14 cellular contexts compared by ENCODE assay signal in genomic region chr19:18108897-18109296, GRCh38. TPM values are rescaled to one million over a fixed set of nuclear protein-coding genes. Genes with fewer than 3 reads are reported as not detected.
DNase-seq lines count a peak whose midpoint lies in the region; ATAC-seq, FAIRE-seq and TF ChIP-seq lines count a peak whose summit lies in the region.
"Had no signal": no experiment of that assay in that cellular context is flagged by ENCODE, and none has a peak within 500 bp of the region (broad histone marks: within the 10 kb centered on the region; RNA-seq: fewer than 3 reads in every experiment).

No MANE protein-coding gene starts in this region.

- no peak for TF ChIP-seq EP300 in GM12878 (IDR thresholded peaks at IDR 0.05; ENCODE audit: borderline replicate concordance in 1 of 2, control insufficient read depth in 1 of 2, low read depth in 2 of 2, low read length in 2 of 2)

- no TSS peak for BruUV-seq in MCF 10A (replicated peaks; lab: Mats Ljungman, UMichigan)
- BruUV-seq in mammary epithelial cell (replicated peaks; lab: Mats Ljungman, UMichigan), result no TSS peak
- no TSS peak for BruUV-seq in GM12878 (replicated peaks; lab: Mats Ljungman, UMichigan)

- H3K27me3 Mint-ChIP-seq in MCF 10A (ENCODE audit: insufficient read depth, unreplicated experiment), result no peaks in the 10 kb centered on the region

- TF ChIP-seq CTCF in MCF 10A (IDR thresholded peaks at IDR 0.05; ENCODE audit: unreplicated experiment) (no peak), mammary epithelial cell (conservative IDR thresholded peaks at IDR 0.05 in 1 of 2, IDR thresholded peaks at IDR 0.05 in 1 of 2; ENCODE audit: extremely low read depth in 1 of 2, insufficient read depth in 1 of 2, low read depth in 1 of 2, low read length in 2 of 2) (no peak), GM12878 (IDR thresholded peaks at IDR 0.05 in 2 of 3, conservative IDR thresholded peaks at IDR 0.05 in 1 of 3; ENCODE audit: control insufficient read depth in 2 of 3, extremely low read depth in 1 of 3, insufficient read depth in 1 of 3, low read depth in 3 of 3, low read length in 3 of 3) (no peak)

- H3K9me3 ChIP-seq in mammary epithelial cell (replicated peaks; ENCODE audit: insufficient read depth, low read length), result no peaks in the 10 kb centered on the region
- no peaks in the 10 kb centered on the region for H3K9me3 ChIP-seq in GM12878 (replicated peaks; ENCODE audit: control insufficient read depth, insufficient read depth, low read length)
- no peaks in the 10 kb centered on the region for H3K9me3 ChIP-seq in mucosa of rectum (ENCODE audit: control insufficient read depth in 2 of 2, low read length in 2 of 2)
- H3K9me3 ChIP-seq: SK-N-SH, uterus had no signal

- no peaks in the 10 kb centered on the region for H3K79me2 ChIP-seq in mammary epithelial cell (ENCODE audit: insufficient read depth, low read length)
- H3K79me2 ChIP-seq in GM12878 (ENCODE audit: control insufficient read depth, insufficient read depth, low read length), result peaks cover 5% of the 10 kb centered on the region

- H4K20me1 ChIP-seq in mammary epithelial cell (ENCODE audit: insufficient read depth, low read length) (no peaks in the 10 kb centered on the region), GM12878 (ENCODE audit: control insufficient read depth, insufficient read depth) (no peaks in the 10 kb centered on the region)

- peak overlapping the region; percentile 68 for H3K4me3 Mint-ChIP-seq in MCF 10A (ENCODE audit: unreplicated experiment)

- DNase-seq in MCF 10A (ENCODE audit: unreplicated experiment) (no peak), mammary epithelial cell (no peak), GM12878 (ENCODE audit: low read depth, low spot score) (no peak), EL (no peak)
- no peak for DNase-seq in stimulated activated naive CD4-positive, alpha-beta T cell (lab: John Stamatoyannopoulos, UW)
- DNase-seq: effector CD4-positive, alpha-beta T cell; NCI-H345; SK-N-SH; stimulated activated CD4-positive, alpha-beta T cell treated with anti-CD3 and anti-CD28 coated beads, Interleukin-4, amount 100 ng/mL, for 24 hours; uterus had no signal

- H3K36me3 ChIP-seq in mammary epithelial cell (ENCODE audit: insufficient read depth, low read length), result no peaks in the 10 kb centered on the region
- H3K36me3 ChIP-seq in GM12878 (ENCODE audit: control insufficient read depth in 2 of 2, insufficient read depth in 2 of 2, low read length in 1 of 2), result peaks cover 3 to 9% of the 10 kb centered on the region in 2 experiments; a peak in 3 of 4 replicates
- peaks cover 2 to 6% of the 10 kb centered on the region in 2 donors for H3K36me3 ChIP-seq in mucosa of rectum (ENCODE audit: control insufficient read depth in 2 of 2, insufficient read depth in 2 of 2, low read length in 2 of 2)
- H3K36me3 ChIP-seq: uterus had no signal

- in situ Hi-C loops in mammary epithelial cell (cut with MboI; ENCODE audit: low sequenced_read_pairs in 2 of 2) (no loop called here), GM12878 (cut with MboI) (no loop called here)

- H3K4me1 ChIP-seq in mammary epithelial cell (ENCODE audit: insufficient read depth, low read length) (peaks cover 18% of the 10 kb centered on the region), GM12878 (ENCODE audit: control insufficient read depth, insufficient read depth, low read length) (peaks cover 50% of the 10 kb centered on the region), mucosa of rectum (ENCODE audit: control insufficient read depth in 2 of 2, insufficient read depth in 2 of 2, low read length in 2 of 2) (peaks cover 30 to 34% of the 10 kb centered on the region in 2 donors)

- H3K27me3 ChIP-seq in mammary epithelial cell (ENCODE audit: insufficient read depth, low read length) (no peaks in the 10 kb centered on the region), GM12878 (replicated peaks in 1 of 2; ENCODE audit: control insufficient read depth in 2 of 2, insufficient read depth in 2 of 2, low read length in 1 of 2) (no peaks in the 10 kb centered on the region), mucosa of rectum (ENCODE audit: control insufficient read depth in 2 of 2, insufficient read depth in 2 of 2, low read length in 2 of 2) (no peaks in the 10 kb centered on the region)

- H3K9ac ChIP-seq in mammary epithelial cell (ENCODE audit: insufficient read depth, low read length) (no peak overlapping the region), GM12878 (ENCODE audit: control insufficient read depth, insufficient read depth, low read length) (no peak overlapping the region; the same call in 1 of the 2 replicates), mucosa of rectum (ENCODE audit: low read depth in 1 of 2, low read length in 2 of 2) (peak overlapping the region; percentile 56 to 93)
- H3K9ac ChIP-seq: KMS-11 had no signal

- H3K9me3 Mint-ChIP-seq in MCF 10A (ENCODE audit: unreplicated experiment), result no peaks in the 10 kb centered on the region

- POLR2A ChIA-PET in MCF 10A (lab: Yijun Ruan, JAX) (interaction anchor here (1.2 kb wide), 1 partner anchor 166 kb away, joined by 4 read pairs; the partner anchor contains the start of gene IQCN), GM12878 (lab: Charles Lee) (interaction anchor here (0.6 to 4.3 kb wide), 6 partner anchors 10 to 52 kb away, joined by 3 to 16 read pairs (median 4); partner anchors contain the start of genes MAST3 and PIK3R2)

- H2AFZ ChIP-seq in mammary epithelial cell (ENCODE audit: low read depth, low read length), result no peak overlapping the region
- no peak overlapping the region for H2AFZ ChIP-seq in GM12878 (ENCODE audit: control insufficient read depth, low read depth, low read length)

- RAD21 ChIA-PET in GM12878 (lab: Charles Lee; ENCODE audit: unreplicated experiment), result interaction anchor here (0.8 to 3.2 kb wide), 4 partner anchors 10 to 46 kb away, joined by 3 to 14 read pairs (median 7); partner anchors contain the start of gene PIK3R2

- H3K4me2 ChIP-seq in mammary epithelial cell (ENCODE audit: insufficient read depth, low read depth, low read length) (no peak overlapping the region), GM12878 (ENCODE audit: control insufficient read depth, insufficient read depth) (peak overlapping the region; percentile 94)

- H3K27ac ChIP-seq in mammary epithelial cell (ENCODE audit: insufficient read depth, low read depth, low read length), result no peak overlapping the region
- no peak overlapping the region for H3K27ac ChIP-seq in GM12878 (ENCODE audit: control insufficient read depth, insufficient read depth)
- H3K27ac ChIP-seq in mucosa of rectum (ENCODE audit: low read depth in 2 of 2, low read length in 2 of 2), result peak overlapping the region; percentile 91 to 92
- H3K27ac ChIP-seq: KMS-11, uterus had no signal

- ATAC-seq in GM12878 (no peak), HG02884 (IDR thresholded peaks at IDR 0.05; ENCODE audit: unreplicated experiment) (no peak), GM21515 (IDR thresholded peaks at IDR 0.05; ENCODE audit: unreplicated experiment) (no peak)

- H3K27ac Mint-ChIP-seq in MCF 10A (ENCODE audit: low read depth, unreplicated experiment), result peak overlapping the region; percentile 47

- FAIRE-seq in GM12878 (lab: Jason Lieb, UNC), result no peak

- no peak overlapping the region for H3K4me3 ChIP-seq in mammary epithelial cell (replicated peaks in 1 of 3; ENCODE audit: insufficient read depth in 1 of 3, low read depth in 2 of 3, low read length in 3 of 3)
- no peak overlapping the region for H3K4me3 ChIP-seq in GM12878
- peak overlapping the region; percentile 77 to 86 for H3K4me3 ChIP-seq in mucosa of rectum (ENCODE audit: low read length in 2 of 2)

- no peak for TF ChIP-seq RAD21 in GM12878 (IDR thresholded peaks at IDR 0.05; ENCODE audit: insufficient read depth, low read depth, low read length)

- SMC1A ChIA-PET in GM12878 (lab: Charles Lee; ENCODE audit: uncharacterized antibody, unreplicated experiment), result interaction anchor here (0.8 to 2.1 kb wide), 7 partner anchors 17 to 84 kb away, joined by 3 to 11 read pairs (median 3); partner anchors contain the start of genes MPV17L2 and PIK3R2

- dilution Hi-C loops in mammary epithelial cell (cut with HindIII; ENCODE audit: low sequenced_read_pairs), result no loop called here

- intact Hi-C loops in MCF 10A (cut with micrococcal nuclease) (no loop called here), mammary epithelial cell (cut with micrococcal nuclease) (no loop called here), GM12878 (cut with micrococcal nuclease; ENCODE audit: unreplicated experiment) (loop anchor here (2.0 kb wide), 1 partner anchor 102 kb away; no protein-coding TSS in a partner anchor)

- no peak for TF ChIP-seq POLR2A in GM12878 (IDR thresholded peaks at IDR 0.05; ENCODE audit: low read depth, low read length)

- peaks cover 4% of the 10 kb centered on the region for H3K36me3 Mint-ChIP-seq in MCF 10A (ENCODE audit: insufficient read depth, unreplicated experiment)

- CTCF ChIA-PET in MCF 10A (lab: Yijun Ruan, JAX), result interaction anchor here (1.7 kb wide), 1 partner anchor 53 kb away, joined by 5 read pairs; no protein-coding TSS in a partner anchor
- CTCF ChIA-PET in mammary epithelial cell (lab: Charles Lee; ENCODE audit: low non-redundant PET), result no interaction called here
- CTCF ChIA-PET in GM12878 (lab: Yijun Ruan, JAX), result interaction anchor here (0.7 to 6.3 kb wide), 5 partner anchors 10 to 45 kb away, joined by 4 to 48 read pairs (median 16); partner anchors contain the start of genes MAST3 and PIK3R2

- no CpG with 5 or more reads among the region's 2 CpGs for WGBS in mammary epithelial cell (ENCODE audit: low coverage, missing lambda C conversion rate)
- 70% methylated on average over 2 of the region's 2 CpGs for WGBS in GM12878 (ENCODE audit: insufficient coverage, insufficient replicate concordance, low lambda C conversion rate, missing lambda C conversion rate)

- H3K4me1 Mint-ChIP-seq in MCF 10A (ENCODE audit: insufficient read depth, unreplicated experiment), result peaks cover 15% of the 10 kb centered on the region

RNA-seq across cellular contexts. Expression of gene MAST3, which starts 11.3 kb away (rescaled TPM):
- total RNA-seq in MCF 10A (2022) (4.1 and 5.9 TPM in 2 replicates), mammary epithelial cell (1 to 10 TPM; 3.8 to 7.0 TPM), GM12878 (2014; rRNA removed) (6.1 and 6.4 TPM in 2 replicates), GM12878 (2014; rRNA removed; fragmentation: Illumina TruSeq; extraction: Trizol) (2.7 and 3.0 TPM in 2 replicates), GM12878 (2021) (21.5 and 22.2 TPM in 2 replicates)
- polyA plus RNA-seq in mammary epithelial cell (2.3 TPM), GM12878 (2011; rRNA removed) (1.9 and 4.5 TPM in 2 replicates), GM12878 (2014; fragmentation: Illumina TruSeq; extraction: Trizol) (2.8 and 5.3 TPM in 2 replicates), GM12878 (2014; fragmentation: Nextera tagmentation; extraction: Ambion mirVana) (1 to 10 TPM; 3.5 to 8.5 TPM), GM12878 (2014; rRNA removed) (9.7 and 11.8 TPM in 2 replicates), GM12878 (2016; fragmentation: Nextera tagmentation; extraction: Ambion mirVana) (10 to 100 TPM in 1 of 2 experiments, 1 to 10 TPM in 1; 9.7 to 10.5 TPM)
- 8.9 TPM for polyA minus RNA-seq in mammary epithelial cell
- 26.5 and 29.4 TPM in 2 replicates for total RNA-seq in GM12878 (2013; cell fraction: nucleolus; rRNA removed)
- 4.8 TPM for polyA plus RNA-seq in GM12878 (2011; ENCODE audit: low read depth)
- 5.0 and 5.8 TPM in 2 replicates for polyA plus RNA-seq in GM12878 (2011; cell fraction: cytosol; rRNA removed)
- polyA plus RNA-seq in GM12878 (2011; cell fraction: nucleus; rRNA removed), result 22.0 and 27.3 TPM in 2 replicates
- 9.5 and 13.3 TPM in 2 replicates for polyA plus RNA-seq in GM12878 (2012)
- 6.1 and 10.3 TPM in 2 replicates for polyA minus RNA-seq in GM12878 (2011; rRNA and poly(A)+ RNA removed)
- 7.2 and 7.9 TPM in 2 replicates for polyA minus RNA-seq in GM12878 (2011; cell fraction: cytosol; rRNA and poly(A)+ RNA removed)
- 9.4 and 12.9 TPM in 2 replicates for polyA minus RNA-seq in GM12878 (2011; cell fraction: nucleus; rRNA and poly(A)+ RNA removed)

RNA-seq across cellular contexts. Expression of gene IL12RB1, which starts 22.2 kb away (rescaled TPM):
- total RNA-seq in MCF 10A (2022) (not detected in 2 replicates), mammary epithelial cell (not detected), GM12878 (2014; rRNA removed) (26.9 and 28.9 TPM in 2 replicates), GM12878 (2014; rRNA removed; fragmentation: Illumina TruSeq; extraction: Trizol) (15.5 and 16.1 TPM in 2 replicates), GM12878 (2021) (28.1 and 29.9 TPM in 2 replicates)
- polyA plus RNA-seq in mammary epithelial cell (0.03 TPM), GM12878 (2011; rRNA removed) (5.5 and 10.8 TPM in 2 replicates), GM12878 (2014; fragmentation: Illumina TruSeq; extraction: Trizol) (6.8 and 14.0 TPM in 2 replicates), GM12878 (2014; fragmentation: Nextera tagmentation; extraction: Ambion mirVana) (1 to 10 TPM; 2.8 to 7.1 TPM), GM12878 (2014; rRNA removed) (26.9 and 30.3 TPM in 2 replicates), GM12878 (2016; fragmentation: Nextera tagmentation; extraction: Ambion mirVana) (10 to 100 TPM; 19.2 to 21.0 TPM)
- polyA minus RNA-seq in mammary epithelial cell, result not detected
- total RNA-seq in GM12878 (2013; cell fraction: nucleolus; rRNA removed), result 13.5 and 19.9 TPM in 2 replicates
- polyA plus RNA-seq in GM12878 (2011; ENCODE audit: low read depth), result 6.1 TPM
- polyA plus RNA-seq in GM12878 (2011; cell fraction: cytosol; rRNA removed), result 13.2 and 18.7 TPM in 2 replicates
- polyA plus RNA-seq in GM12878 (2011; cell fraction: nucleus; rRNA removed), result 15.2 and 23.5 TPM in 2 replicates
- polyA plus RNA-seq in GM12878 (2012), result 9.4 and 11.8 TPM in 2 replicates
- 7.5 and 15.9 TPM in 2 replicates for polyA minus RNA-seq in GM12878 (2011; rRNA and poly(A)+ RNA removed)
- polyA minus RNA-seq in GM12878 (2011; cell fraction: cytosol; rRNA and poly(A)+ RNA removed), result 4.9 and 6.2 TPM in 2 replicates
- polyA minus RNA-seq in GM12878 (2011; cell fraction: nucleus; rRNA and poly(A)+ RNA removed), result 10.9 and 17.8 TPM in 2 replicates

RNA-seq across cellular contexts. Expression of gene PIK3R2, which starts 44.1 kb away (rescaled TPM):
- 31.0 and 33.8 TPM in 2 replicates for total RNA-seq in MCF 10A (2022)
- total RNA-seq in mammary epithelial cell, result 10 to 100 TPM; 37.2 to 49.7 TPM
- polyA plus RNA-seq in mammary epithelial cell, result 22.5 TPM
- 13.3 TPM for polyA minus RNA-seq in mammary epithelial cell
- 11.5 and 13.9 TPM in 2 replicates for total RNA-seq in GM12878 (2013; cell fraction: nucleolus; rRNA removed)
- total RNA-seq in GM12878 (2014; rRNA removed), result 6.3 and 8.0 TPM in 2 replicates
- total RNA-seq in GM12878 (2014; rRNA removed; fragmentation: Illumina TruSeq; extraction: Trizol), result 1.9 and 3.9 TPM in 2 replicates
- 22.6 and 23.3 TPM in 2 replicates for total RNA-seq in GM12878 (2021)
- 4.0 TPM for polyA plus RNA-seq in GM12878 (2011; ENCODE audit: low read depth)
- 2.9 and 6.4 TPM in 2 replicates for polyA plus RNA-seq in GM12878 (2011; rRNA removed)
- 5.3 and 6.3 TPM in 2 replicates for polyA plus RNA-seq in GM12878 (2011; cell fraction: cytosol; rRNA removed)
- 10.3 and 15.7 TPM in 2 replicates for polyA plus RNA-seq in GM12878 (2011; cell fraction: nucleus; rRNA removed)
- 6.4 and 8.5 TPM in 2 replicates for polyA plus RNA-seq in GM12878 (2012)
- 0.73 and 3.4 TPM in 2 replicates for polyA plus RNA-seq in GM12878 (2014; fragmentation: Illumina TruSeq; extraction: Trizol)
- polyA plus RNA-seq in GM12878 (2014; fragmentation: Nextera tagmentation; extraction: Ambion mirVana), result under 1 TPM; 0.26 to 0.75 TPM
- polyA plus RNA-seq in GM12878 (2014; rRNA removed), result 5.2 and 5.8 TPM in 2 replicates
- polyA plus RNA-seq in GM12878 (2016; fragmentation: Nextera tagmentation; extraction: Ambion mirVana), result 1 to 10 TPM; 1.1 TPM
- polyA minus RNA-seq in GM12878 (2011; rRNA and poly(A)+ RNA removed), result 6.4 and 9.5 TPM in 2 replicates
- polyA minus RNA-seq in GM12878 (2011; cell fraction: cytosol; rRNA and poly(A)+ RNA removed), result 2.9 and 8.8 TPM in 2 replicates
- polyA minus RNA-seq in GM12878 (2011; cell fraction: nucleus; rRNA and poly(A)+ RNA removed), result 2.1 and 3.8 TPM in 2 replicates

Comparison
In these comparisons a context has a peak if more than half of its experiments do, and no peak if none do; other contexts are left out.
1. H3K27ac ChIP-seq: peak in mucosa of rectum (2 of 2); none in mammary epithelial cell (single experiment) and GM12878 (single experiment).
2. H3K4me3 ChIP-seq: peak in mucosa of rectum (2 of 2); none in mammary epithelial cell (0 of 3) and GM12878 (single experiment).
3. H3K9ac ChIP-seq: peak in mucosa of rectum (2 of 2); none in mammary epithelial cell (single experiment) and GM12878 (single experiment).
4. RNA of gene IL12RB1, which starts 22.2 kb away (total RNA-seq): 13.5 to 29.9 TPM in GM12878; not detected in MCF 10A and not detected in mammary epithelial cell; every median in the first group is over 10 times any median in the second.